In the genomic region with DNA sequence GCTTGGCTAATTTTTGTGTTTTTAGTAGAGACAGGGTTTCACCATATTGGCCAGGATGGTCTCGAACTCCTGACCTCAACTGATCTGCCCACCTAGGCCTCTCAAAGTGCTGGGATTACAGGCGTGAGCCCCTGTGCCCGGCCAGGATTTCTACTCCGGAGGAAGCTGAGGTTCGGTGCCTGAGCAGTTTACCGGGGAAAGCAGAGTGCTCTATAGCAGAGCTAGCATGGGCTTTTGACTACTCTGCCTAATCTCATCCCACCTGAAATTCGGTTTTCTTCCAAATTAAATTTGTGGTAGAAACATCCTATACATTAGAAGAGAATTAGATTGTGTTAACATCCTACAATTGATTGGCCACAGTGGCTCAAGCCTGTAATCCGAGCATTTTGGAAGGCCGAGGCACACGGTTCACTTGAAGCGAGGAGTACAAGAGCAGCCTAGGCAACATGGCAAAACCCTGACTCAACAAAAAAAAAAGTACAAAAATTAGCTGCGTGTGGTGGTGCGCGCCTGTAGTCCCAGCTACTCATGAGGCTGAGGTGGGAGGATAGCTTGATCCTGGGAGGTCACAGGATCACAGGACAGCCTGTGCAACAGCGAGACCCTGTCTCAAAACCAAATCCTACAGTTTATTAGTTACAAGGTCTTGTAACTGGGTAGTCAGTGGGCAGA, we compare ENCODE assay signal across 9 cellular contexts. TPM values are rescaled to one million over a fixed set of nuclear protein-coding genes. Genes with fewer than 3 reads are reported as not detected.
DNase-seq lines count a peak whose midpoint lies in the region; ATAC-seq and TF ChIP-seq lines count a peak whose summit lies in the region.
"Had no signal": no experiment of that assay in that cellular context is flagged by ENCODE, and none has a peak within 500 bp of the region (broad histone marks: within the 10 kb centered on the region; RNA-seq: fewer than 3 reads in every experiment).

No MANE protein-coding gene starts in this region.

- TF ChIP-seq CTCF in BJ (IDR thresholded peaks at IDR 0.05; ENCODE audit: insufficient read depth, low read depth, low read length) = no peak
- no peak for TF ChIP-seq CTCF in coronary artery (IDR thresholded peaks at IDR 0.05)

- H3K36me3 ChIP-seq in BJ (ENCODE audit: control insufficient read depth, insufficient read depth, low read length) (peaks cover 35% of the 10 kb centered on the region), MG63 (peaks cover 59% of the 10 kb centered on the region)

- H3K36me3 Mint-ChIP-seq in naive thymus-derived CD8-positive, alpha-beta T cell = peaks cover 12 to 83% (median 33%) of the 10 kb centered on the region in 3 donors

- CTCF ChIA-PET in BJ (lab: Yijun Ruan, JAX) = interaction anchor here (0.5 to 1.2 kb wide), 4 partner anchors 24 to 192 kb away, joined by 3 to 4 read pairs (median 3); no protein-coding TSS in a partner anchor

- H3K27ac ChIP-seq in coronary artery = peak overlapping the region; percentile 82 to 96

- H3K27me3 ChIP-seq in BJ (ENCODE audit: control insufficient read depth, insufficient read depth, low read length) (no peaks in the 10 kb centered on the region), MG63 (peaks cover 9% of the 10 kb centered on the region; the same call in 1 of the 2 replicates)

- H3K4me3 Mint-ChIP-seq in naive thymus-derived CD8-positive, alpha-beta T cell = peak overlapping the region; percentile 89 to 99 (median 97)

- H3K27ac Mint-ChIP-seq in naive thymus-derived CD8-positive, alpha-beta T cell = peak overlapping the region; percentile 94 to 99 (median 97)

- H3K27me3 Mint-ChIP-seq in naive thymus-derived CD8-positive, alpha-beta T cell = peaks cover 0 to 3% (median 0%) of the 10 kb centered on the region in 5 donors

- POLR2A ChIA-PET in BJ (lab: Charles Lee) = no interaction called here
- POLR2A ChIA-PET in naive thymus-derived CD8-positive, alpha-beta T cell (lab: Charles Lee) = interaction anchor here (0.6 to 6.2 kb wide), 10 partner anchors 12 to 197 kb away, joined by 3 to 60 read pairs (median 6); a partner anchor contains a TSS

- DNase-seq in BJ (ENCODE audit: low read depth) (no peak), MG63 (no peak), coronary artery (ENCODE audit: low spot score) (no peak), AG08395 (ENCODE audit: low spot score) (no peak), GM03348 (ENCODE audit: low spot score) (no peak)
- DNase-seq in naive thymus-derived CD8-positive, alpha-beta T cell = no peak
- DNase-seq: activated CD4-positive, alpha-beta T cell treated with anti-CD3 and anti-CD28 coated beads for 1 hour had no signal

- no peak for ATAC-seq in naive thymus-derived CD8-positive, alpha-beta T cell
- ATAC-seq in HG03342 (IDR thresholded peaks at IDR 0.05; ENCODE audit: unreplicated experiment) (no peak), GM21360 (IDR thresholded peaks at IDR 0.05; ENCODE audit: unreplicated experiment) (no peak)

- H3K9me3 Mint-ChIP-seq in naive thymus-derived CD8-positive, alpha-beta T cell = peaks cover 0 to 4% (median 0%) of the 10 kb centered on the region in 9 donors

- H3K9me3 ChIP-seq in MG63 = peaks cover 9% of the 10 kb centered on the region

- H3K4me3 ChIP-seq in BJ (ENCODE audit: low read depth, low read length) (peak overlapping the region; percentile 97), MG63 (peak overlapping the region; percentile 99), coronary artery (peak overlapping the region; percentile 97)

- H3K4me1 Mint-ChIP-seq in naive thymus-derived CD8-positive, alpha-beta T cell = peaks cover 11 to 60% (median 52%) of the 10 kb centered on the region in 4 donors

RNA-seq across cellular contexts. Expression of a gene that starts 1.6 kb away (rescaled TPM):
- polyA plus RNA-seq in BJ (2011; rRNA removed) = 2,322 and 6,136 TPM in 2 replicates
- 934 and 1,887 TPM in 2 replicates for polyA minus RNA-seq in BJ (2011; rRNA and poly(A)+ RNA removed)
- 1,730 and 3,823 TPM in 2 replicates for total RNA-seq in MG63 (2014; rRNA removed; shearing (Covaris generic); ENCODE audit: low replicate concordance)
- total RNA-seq in naive thymus-derived CD8-positive, alpha-beta T cell = 1,000 to 10,000 TPM; 5,160 to 5,167 TPM
- polyA plus RNA-seq in naive thymus-derived CD8-positive, alpha-beta T cell = 1,000 to 10,000 TPM; 3,162 to 3,664 (median 3,630) TPM

RNA-seq across cellular contexts. Expression of a gene that starts 7.2 kb away (rescaled TPM):
- 2,226 and 2,533 TPM in 2 replicates for polyA plus RNA-seq in BJ (2011; rRNA removed)
- polyA minus RNA-seq in BJ (2011; rRNA and poly(A)+ RNA removed) = 789 and 1,493 TPM in 2 replicates
- total RNA-seq in MG63 (2014; rRNA removed; shearing (Covaris generic); ENCODE audit: low replicate concordance) = 2,408 and 3,564 TPM in 2 replicates
- 1,000 to 10,000 TPM; 3,084 to 3,152 TPM for total RNA-seq in naive thymus-derived CD8-positive, alpha-beta T cell
- 1,000 to 10,000 TPM; 2,379 to 2,818 (median 2,600) TPM for polyA plus RNA-seq in naive thymus-derived CD8-positive, alpha-beta T cell

RNA-seq across cellular contexts. Expression of a gene that starts 15.0 kb away (rescaled TPM):
- polyA plus RNA-seq in BJ (2011; rRNA removed) = 4.9 and 7.7 TPM in 2 replicates
- 2.7 and 3.2 TPM in 2 replicates for polyA minus RNA-seq in BJ (2011; rRNA and poly(A)+ RNA removed)
- total RNA-seq in MG63 (2014; rRNA removed; shearing (Covaris generic); ENCODE audit: low replicate concordance) = 0.25 and 5.0 TPM in 2 replicates
- 100 to 1,000 TPM; 106 to 112 TPM for total RNA-seq in naive thymus-derived CD8-positive, alpha-beta T cell
- 100 to 1,000 TPM; 108 to 205 (median 166) TPM for polyA plus RNA-seq in naive thymus-derived CD8-positive, alpha-beta T cell

RNA-seq across cellular contexts. Expression of a gene that starts 23.5 kb away (rescaled TPM):
- polyA plus RNA-seq in BJ (2011; rRNA removed) = 77.3 and 98.8 TPM in 2 replicates
- polyA minus RNA-seq in BJ (2011; rRNA and poly(A)+ RNA removed) = 19.1 and 24.5 TPM in 2 replicates
- 29.6 and 58.0 TPM in 2 replicates for total RNA-seq in MG63 (2014; rRNA removed; shearing (Covaris generic); ENCODE audit: low replicate concordance)
- total RNA-seq in naive thymus-derived CD8-positive, alpha-beta T cell = 10 to 100 TPM; 24.3 to 26.0 TPM
- polyA plus RNA-seq in naive thymus-derived CD8-positive, alpha-beta T cell = 10 to 100 TPM; 50.3 to 62.9 (median 61.5) TPM

RNA-seq across cellular contexts. Expression of a gene that starts 36.0 kb away (rescaled TPM):
- polyA plus RNA-seq in BJ (2011; rRNA removed) = 5.9 and 15.0 TPM in 2 replicates
- 8.0 and 8.3 TPM in 2 replicates for polyA minus RNA-seq in BJ (2011; rRNA and poly(A)+ RNA removed)
- 86.4 and 89.0 TPM in 2 replicates for total RNA-seq in MG63 (2014; rRNA removed; shearing (Covaris generic); ENCODE audit: low replicate concordance)
- total RNA-seq in naive thymus-derived CD8-positive, alpha-beta T cell = 10 to 100 TPM; 44.3 to 44.4 TPM
- polyA plus RNA-seq in naive thymus-derived CD8-positive, alpha-beta T cell = 10 to 100 TPM; 28.3 to 38.0 (median 30.1) TPM

Comparison
In these comparisons a context has a peak if more than half of its experiments do, and no peak if none do; other contexts are left out.
1. RNA of a gene that starts 15.0 kb away (total RNA-seq): 106 to 112 TPM in naive thymus-derived CD8-positive, alpha-beta T cell; 0.25 to 5.0 TPM in MG63; every median in the first group is over 10 times any median in the second.
2. Peak in every context shown above with its lines, with median percentiles within 50 percentile points of each other: H3K4me3 ChIP-seq.